In the genomic region with DNA sequence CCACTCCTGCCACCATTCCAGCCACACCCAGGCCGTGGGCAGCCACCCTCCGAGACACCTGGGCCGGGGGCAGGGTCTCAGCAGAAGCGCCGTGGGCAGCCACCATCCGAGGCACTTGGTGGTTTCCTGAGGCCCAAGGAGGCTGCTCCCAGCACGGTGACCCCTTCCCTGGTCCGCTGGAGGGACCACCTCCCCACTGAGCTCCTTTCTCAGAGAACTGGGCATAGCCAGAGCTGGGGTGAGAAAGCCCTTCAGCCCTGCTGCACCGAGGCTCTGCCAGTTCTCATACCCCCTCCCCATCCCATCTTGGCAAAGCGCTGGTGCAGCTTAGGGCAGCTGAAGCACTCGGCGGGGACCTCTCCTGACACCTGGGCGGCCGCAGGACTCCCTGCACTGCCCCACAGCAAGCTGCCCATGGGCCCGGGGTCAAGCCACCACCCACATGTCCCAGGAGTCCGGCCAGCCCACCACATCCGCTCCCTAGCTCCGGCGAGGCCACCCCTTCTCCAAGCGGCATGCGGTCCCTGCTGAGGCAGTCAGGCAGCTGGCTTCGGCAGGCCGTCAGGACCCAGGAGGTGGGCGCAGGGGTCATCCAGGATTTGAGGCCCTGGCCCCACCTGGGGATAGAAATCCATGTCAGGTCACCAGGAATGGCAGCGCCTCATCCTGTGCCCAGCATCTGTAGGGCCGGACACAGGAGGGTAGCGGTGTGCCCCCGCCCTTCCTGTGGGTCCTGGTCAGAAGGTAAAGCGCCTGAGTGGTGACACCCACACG, we compare ENCODE assay signal across 11 cellular contexts. TPM values are rescaled to one million over a fixed set of nuclear protein-coding genes. Genes with fewer than 3 reads are reported as not detected.
DNase-seq lines count a peak whose midpoint lies in the region; ATAC-seq lines count a peak whose summit lies in the region.
"Had no signal": no experiment of that assay in that cellular context is flagged by ENCODE, and none has a peak within 500 bp of the region (broad histone marks: within the 10 kb centered on the region; RNA-seq: fewer than 3 reads in every experiment).

No MANE protein-coding gene starts in this region.

- ATAC-seq in right cardiac atrium (no peak), left cardiac atrium (no peak), memory B cell (ENCODE audit: low read depth) (no peak), aorta (ENCODE audit: low FRiP score) (no peak), GM21526 (IDR thresholded peaks at IDR 0.05; ENCODE audit: low FRiP score, unreplicated experiment) (no peak)

- H3K36me3 ChIP-seq in aorta (ENCODE audit: control insufficient read depth in 1 of 2, insufficient read depth in 2 of 2, low read length in 1 of 2) = peaks cover 0 to 2% of the 10 kb centered on the region in 2 donors

- H3K27me3 Mint-ChIP-seq in activated T-helper 2 cell treated with anti-CD3 and anti-CD28 coated beads, Interferon-gamma antibody, Interleukin-2, Interleukin-4, amounts not matched to agents 10 μg/mL and 5 μg/mL and 100 μg/mL, durations not matched to agents 14 hours and 24 hours and 36 hours (ENCODE audit: low read depth) = no peaks in the 10 kb centered on the region
- no peaks in the 10 kb centered on the region for H3K27me3 Mint-ChIP-seq in memory B cell

- peak overlapping the region; percentile 95 for H3K27ac Mint-ChIP-seq in activated T-helper 2 cell treated with anti-CD3 and anti-CD28 coated beads, Interferon-gamma antibody, Interleukin-2, Interleukin-4, amounts not matched to agents 10 μg/mL and 5 μg/mL and 100 μg/mL, durations not matched to agents 14 hours and 24 hours and 36 hours
- peak overlapping the region; percentile 98 for H3K27ac Mint-ChIP-seq in memory B cell

- H3K4me1 ChIP-seq in right cardiac atrium (ENCODE audit: control insufficient read depth, insufficient read depth, low read length) (peaks cover 5% of the 10 kb centered on the region), aorta (ENCODE audit: control insufficient read depth in 1 of 2, insufficient read depth in 2 of 2, low read length in 2 of 2) (no peaks in the 10 kb centered on the region)

- H3K27me3 ChIP-seq in right cardiac atrium (ENCODE audit: control insufficient read depth, insufficient read depth) (no peaks in the 10 kb centered on the region), aorta (ENCODE audit: control insufficient read depth in 1 of 2, insufficient read depth in 2 of 2, low read length in 1 of 2) (no peaks in the 10 kb centered on the region)

- peak; percentile 16 to 59 (median 53) for DNase-seq in right cardiac atrium
- no peak for DNase-seq in left cardiac atrium
- DNase-seq in activated T-helper 2 cell treated with anti-CD3 and anti-CD28 coated beads, Interferon-gamma antibody, Interleukin-2, Interleukin-4, amounts not matched to agents 10 μg/mL and 5 μg/mL and 100 μg/mL, durations not matched to agents 14 hours and 24 hours and 36 hours (ENCODE audit: low spot score) = no peak
- DNase-seq in memory B cell (ENCODE audit: low spot score in 2 of 2) = no peak
- peak; percentile 48 to 77 for DNase-seq in aorta
- DNase-seq in NCI-H2029 (lab: John Stamatoyannopoulos, UW) = no peak
- DNase-seq in GM19240 (ENCODE audit: insufficient read length, low spot score) = no peak
- DNase-seq: HCEC 1CT, NCI-H226 had no signal

- H3K4me3 Mint-ChIP-seq in activated T-helper 2 cell treated with anti-CD3 and anti-CD28 coated beads, Interferon-gamma antibody, Interleukin-2, Interleukin-4, amounts not matched to agents 10 μg/mL and 5 μg/mL and 100 μg/mL, durations not matched to agents 14 hours and 24 hours and 36 hours (ENCODE audit: low read depth) = no peak overlapping the region
- peak overlapping the region; percentile 95 for H3K4me3 Mint-ChIP-seq in memory B cell

- H3K36me3 Mint-ChIP-seq in activated T-helper 2 cell treated with anti-CD3 and anti-CD28 coated beads, Interferon-gamma antibody, Interleukin-2, Interleukin-4, amounts not matched to agents 10 μg/mL and 5 μg/mL and 100 μg/mL, durations not matched to agents 14 hours and 24 hours and 36 hours (ENCODE audit: low read depth) = peaks cover 31% of the 10 kb centered on the region
- H3K36me3 Mint-ChIP-seq in memory B cell = peaks cover 13% of the 10 kb centered on the region

- peaks cover 12% of the 10 kb centered on the region for H3K4me1 Mint-ChIP-seq in activated T-helper 2 cell treated with anti-CD3 and anti-CD28 coated beads, Interferon-gamma antibody, Interleukin-2, Interleukin-4, amounts not matched to agents 10 μg/mL and 5 μg/mL and 100 μg/mL, durations not matched to agents 14 hours and 24 hours and 36 hours (ENCODE audit: low read depth)
- peaks cover 11% of the 10 kb centered on the region for H3K4me1 Mint-ChIP-seq in memory B cell

- no peak overlapping the region for H3K4me3 ChIP-seq in right cardiac atrium (ENCODE audit: low read length)
- H3K4me3 ChIP-seq in aorta (ENCODE audit: low read length in 2 of 2) = no peak overlapping the region

- no peaks in the 10 kb centered on the region for H3K9me3 ChIP-seq in right cardiac atrium (ENCODE audit: control insufficient read depth, low read length)
- H3K9me3 ChIP-seq in aorta (ENCODE audit: control insufficient read depth, low read length) = no peaks in the 10 kb centered on the region

- H3K9me3 Mint-ChIP-seq in activated T-helper 2 cell treated with anti-CD3 and anti-CD28 coated beads, Interferon-gamma antibody, Interleukin-2, Interleukin-4, amounts not matched to agents 10 μg/mL and 5 μg/mL and 100 μg/mL, durations not matched to agents 14 hours and 24 hours and 36 hours = no peaks in the 10 kb centered on the region
- no peaks in the 10 kb centered on the region for H3K9me3 Mint-ChIP-seq in memory B cell

- intact Hi-C loops in right cardiac atrium (cut with DNase I) (no loop called here), left cardiac atrium (cut with DNase I) (no loop called here), aorta (cut with DNase I) (no loop called here)
- intact Hi-C loops in activated T-helper 2 cell treated with anti-CD3 and anti-CD28 coated beads, Interferon-gamma antibody, Interleukin-2, Interleukin-4, amounts not matched to agents 10 μg/mL and 5 μg/mL and 100 μg/mL, durations not matched to agents 14 hours and 24 hours and 36 hours (cut with micrococcal nuclease) = loop anchor here (1.0 to 2.0 kb wide), 3 partner anchors 11 to 199 kb away; a partner anchor contains a TSS

- 84% methylated on average over 30 of the region's 30 CpGs for WGBS in right cardiac atrium
- 88 to 92% methylated on average over 30 of the region's 30 CpGs for WGBS in aorta, 2 donors

- H3K27ac ChIP-seq in right cardiac atrium (ENCODE audit: low read length) (no peak overlapping the region), aorta (ENCODE audit: low read depth in 1 of 2, low read length in 2 of 2) (no peak overlapping the region)

RNA-seq across cellular contexts. Expression of a gene that starts 1.3 kb away (rescaled TPM):
- total RNA-seq in right cardiac atrium (100 to 1,000 TPM in 1 of 4 donors, 10 to 100 TPM in 3; 53.9 to 101 (median 70.7) TPM), left cardiac atrium (100 to 1,000 TPM in 1 of 2 donors, 10 to 100 TPM in 1; 58.9 to 131 TPM), aorta (100 to 1,000 TPM in 1 of 2 donors, 10 to 100 TPM in 1; 79.2 to 148 TPM)
- polyA plus RNA-seq in right cardiac atrium (84.2 TPM), aorta (100 to 1,000 TPM in 1 of 2 donors, 10 to 100 TPM in 1; 99.0 to 107 TPM)
- total RNA-seq in activated T-helper 2 cell treated with anti-CD3 and anti-CD28 coated beads, Interferon-gamma antibody, Interleukin-2, Interleukin-4, amounts not matched to agents 10 μg/mL and 5 μg/mL and 100 μg/mL, durations not matched to agents 14 hours and 24 hours and 36 hours = 233 and 242 TPM in 2 replicates

RNA-seq across cellular contexts. Expression of a gene that starts 10.7 kb away (rescaled TPM):
- 10 to 100 TPM; 29.8 to 32.0 (median 31.2) TPM for total RNA-seq in right cardiac atrium
- 35.9 TPM for polyA plus RNA-seq in right cardiac atrium
- total RNA-seq in left cardiac atrium = 10 to 100 TPM; 31.3 to 32.9 TPM
- total RNA-seq in activated T-helper 2 cell treated with anti-CD3 and anti-CD28 coated beads, Interferon-gamma antibody, Interleukin-2, Interleukin-4, amounts not matched to agents 10 μg/mL and 5 μg/mL and 100 μg/mL, durations not matched to agents 14 hours and 24 hours and 36 hours = 132 and 137 TPM in 2 replicates
- total RNA-seq in aorta = 10 to 100 TPM; 26.0 to 26.6 TPM
- polyA plus RNA-seq in aorta = 10 to 100 TPM; 19.8 to 57.6 TPM

RNA-seq across cellular contexts. Expression of a gene that starts 13.8 kb away (rescaled TPM):
- total RNA-seq in right cardiac atrium = not detected
- not detected for polyA plus RNA-seq in right cardiac atrium
- total RNA-seq in left cardiac atrium = not detected
- not detected in 2 replicates for total RNA-seq in activated T-helper 2 cell treated with anti-CD3 and anti-CD28 coated beads, Interferon-gamma antibody, Interleukin-2, Interleukin-4, amounts not matched to agents 10 μg/mL and 5 μg/mL and 100 μg/mL, durations not matched to agents 14 hours and 24 hours and 36 hours
- total RNA-seq in aorta = not detected
- not detected for polyA plus RNA-seq in aorta
- polyA plus RNA-seq: BJ had no signal

RNA-seq across cellular contexts. Expression of a gene that starts 34.1 kb away (rescaled TPM):
- total RNA-seq in right cardiac atrium (1 to 10 TPM in 3 of 4 donors, under 1 TPM in 1; 0.39 to 2.8 (median 1.6) TPM), left cardiac atrium (1 to 10 TPM in 1 of 2 donors, under 1 TPM in 1; 0.55 to 2.7 TPM), aorta (under 1 TPM; 0.27 to 0.71 TPM)
- polyA plus RNA-seq in right cardiac atrium (2.7 TPM), aorta (1 to 10 TPM in 1 of 2 donors, not detected in 1; 1.6 TPM)
- total RNA-seq in activated T-helper 2 cell treated with anti-CD3 and anti-CD28 coated beads, Interferon-gamma antibody, Interleukin-2, Interleukin-4, amounts not matched to agents 10 μg/mL and 5 μg/mL and 100 μg/mL, durations not matched to agents 14 hours and 24 hours and 36 hours = 2.0 and 2.3 TPM in 2 replicates
- polyA plus RNA-seq: BJ had no signal

RNA-seq across cellular contexts. Expression of a gene that starts 54.0 kb away (rescaled TPM):
- total RNA-seq in right cardiac atrium (10 to 100 TPM; 15.0 to 23.8 (median 19.2) TPM), left cardiac atrium (10 to 100 TPM; 18.3 to 20.1 TPM), aorta (10 to 100 TPM; 18.0 to 39.4 TPM)
- polyA plus RNA-seq in right cardiac atrium (18.4 TPM), aorta (10 to 100 TPM; 16.2 to 27.4 TPM)
- 39.9 and 52.1 TPM in 2 replicates for total RNA-seq in activated T-helper 2 cell treated with anti-CD3 and anti-CD28 coated beads, Interferon-gamma antibody, Interleukin-2, Interleukin-4, amounts not matched to agents 10 μg/mL and 5 μg/mL and 100 μg/mL, durations not matched to agents 14 hours and 24 hours and 36 hours

Comparison
In these comparisons a context has a peak if more than half of its experiments do, and no peak if none do; other contexts are left out.
1. DNase-seq: peak in right cardiac atrium (3 of 3) and aorta (2 of 2); none in left cardiac atrium (single experiment), activated T-helper 2 cell treated with anti-CD3 and anti-CD28 coated beads, Interferon-gamma antibody, Interleukin-2, Interleukin-4, amounts not matched to agents 10 μg/mL and 5 μg/mL and 100 μg/mL, durations not matched to agents 14 hours and 24 hours and 36 hours (single experiment), memory B cell (0 of 2), NCI-H2029 (single experiment) and GM19240 (single experiment).